1 cellular context compared by ENCODE assay signal in the genomic region with DNA sequence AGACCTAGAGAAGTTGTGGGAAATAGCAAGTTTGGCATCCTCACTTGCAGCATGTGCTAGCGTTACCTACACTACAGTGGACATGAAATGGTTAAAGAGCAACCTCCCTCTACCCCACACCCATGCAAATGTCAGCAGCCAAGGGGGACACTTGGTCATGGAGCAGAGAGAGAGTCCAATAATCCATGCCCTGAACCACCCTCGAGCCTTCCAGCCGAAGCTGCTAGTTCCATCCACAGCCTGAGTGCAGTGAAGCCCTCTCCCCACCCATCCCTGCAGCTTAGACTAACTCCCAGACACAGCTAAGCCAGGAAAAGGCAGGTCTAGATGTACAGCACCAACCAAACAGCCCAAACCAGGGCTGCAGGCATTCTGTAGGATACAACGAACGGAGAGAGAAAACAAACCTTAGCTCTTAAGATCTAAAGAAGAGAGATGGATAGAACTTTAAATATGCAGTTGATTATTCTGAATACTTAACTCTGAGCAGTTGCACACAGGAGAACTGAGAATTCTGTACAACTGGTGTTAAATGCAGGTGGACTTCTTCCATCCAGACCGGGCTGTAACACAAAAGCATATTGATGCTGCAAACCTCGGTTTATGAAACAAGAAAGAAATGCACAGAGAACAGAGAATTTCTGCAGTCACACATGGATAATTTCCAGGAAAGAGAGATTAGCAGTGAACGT.
TF ChIP-seq lines count a peak whose summit lies in the region.

No MANE protein-coding gene starts in this region.

TF ChIP-seq in HepG2, 621 proteins besides CTCF, POLR2A, EP300 and RAD21 (continued from another document):
- peak; percentile 56 for TF ChIP-seq TEAD3 (CRISPR knock-in tag; optimal IDR thresholded peaks at IDR 0.05; ENCODE audit: borderline replicate concordance)
- TF ChIP-seq ZSCAN22 (CRISPR knock-in tag; IDR thresholded peaks at IDR 0.05), result no peak
- TF ChIP-seq SALL1 (CRISPR knock-in tag; IDR thresholded peaks at IDR 0.05), result peak; percentile 52
- no peak for TF ChIP-seq HNRNPL (IDR thresholded peaks at IDR 0.05; ENCODE audit: low read depth, low read length)
- TF ChIP-seq ZNF232 (CRISPR knock-in tag; IDR thresholded peaks at IDR 0.05; ENCODE audit: borderline replicate concordance), result no peak
- TF ChIP-seq NFATC3 (CRISPR knock-in tag; IDR thresholded peaks at IDR 0.05), result 0 out of 2 replicates have a peak, but pooled peaks have one; percentile 30
- TF ChIP-seq TEAD2 (CRISPR knock-in tag; IDR thresholded peaks at IDR 0.05), result no peak
- TF ChIP-seq RBAK (CRISPR knock-in tag; IDR thresholded peaks at IDR 0.05), result peak; percentile 59; the same call in 1 of the 2 replicates
- TF ChIP-seq ZNF317 (CRISPR knock-in tag; IDR thresholded peaks at IDR 0.05), result no peak; the same call in 1 of the 2 replicates
- TF ChIP-seq, protein P1, sequence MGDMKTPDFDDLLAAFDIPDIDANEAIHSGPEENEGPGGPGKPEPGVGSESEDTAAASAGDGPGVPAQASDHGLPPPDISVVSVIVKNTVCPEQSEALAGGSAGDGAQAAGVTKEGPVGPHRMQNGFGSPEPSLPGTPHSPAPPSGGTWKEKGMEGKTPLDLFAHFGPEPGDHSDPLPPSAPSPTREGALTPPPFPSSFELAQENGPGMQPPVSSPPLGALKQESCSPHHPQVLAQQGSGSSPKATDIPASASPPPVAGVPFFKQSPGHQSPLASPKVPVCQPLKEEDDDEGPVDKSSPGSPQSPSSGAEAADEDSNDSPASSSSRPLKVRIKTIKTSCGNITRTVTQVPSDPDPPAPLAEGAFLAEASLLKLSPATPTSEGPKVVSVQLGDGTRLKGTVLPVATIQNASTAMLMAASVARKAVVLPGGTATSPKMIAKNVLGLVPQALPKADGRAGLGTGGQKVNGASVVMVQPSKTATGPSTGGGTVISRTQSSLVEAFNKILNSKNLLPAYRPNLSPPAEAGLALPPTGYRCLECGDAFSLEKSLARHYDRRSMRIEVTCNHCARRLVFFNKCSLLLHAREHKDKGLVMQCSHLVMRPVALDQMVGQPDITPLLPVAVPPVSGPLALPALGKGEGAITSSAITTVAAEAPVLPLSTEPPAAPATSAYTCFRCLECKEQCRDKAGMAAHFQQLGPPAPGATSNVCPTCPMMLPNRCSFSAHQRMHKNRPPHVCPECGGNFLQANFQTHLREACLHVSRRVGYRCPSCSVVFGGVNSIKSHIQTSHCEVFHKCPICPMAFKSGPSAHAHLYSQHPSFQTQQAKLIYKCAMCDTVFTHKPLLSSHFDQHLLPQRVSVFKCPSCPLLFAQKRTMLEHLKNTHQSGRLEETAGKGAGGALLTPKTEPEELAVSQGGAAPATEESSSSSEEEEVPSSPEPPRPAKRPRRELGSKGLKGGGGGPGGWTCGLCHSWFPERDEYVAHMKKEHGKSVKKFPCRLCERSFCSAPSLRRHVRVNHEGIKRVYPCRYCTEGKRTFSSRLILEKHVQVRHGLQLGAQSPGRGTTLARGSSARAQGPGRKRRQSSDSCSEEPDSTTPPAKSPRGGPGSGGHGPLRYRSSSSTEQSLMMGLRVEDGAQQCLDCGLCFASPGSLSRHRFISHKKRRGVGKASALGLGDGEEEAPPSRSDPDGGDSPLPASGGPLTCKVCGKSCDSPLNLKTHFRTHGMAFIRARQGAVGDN (CRISPR knock-in tag; IDR thresholded peaks at IDR 0.05), result peak; percentile 30; the same call in 1 of the 2 replicates
- 0 out of 2 replicates have a peak, but pooled peaks have one; percentile 33 for TF ChIP-seq ZNF598 (CRISPR knock-in tag; IDR thresholded peaks at IDR 0.05; ENCODE audit: borderline replicate concordance)
- no peak for TF ChIP-seq ZNF441 (CRISPR knock-in tag; IDR thresholded peaks at IDR 0.05; ENCODE audit: borderline replicate concordance)
- peak; percentile 23 for TF ChIP-seq XRCC5 (optimal IDR thresholded peaks at IDR 0.05; ENCODE audit: low read length)
- no peak for TF ChIP-seq THAP7 (CRISPR knock-in tag; IDR thresholded peaks at IDR 0.05)
- TF ChIP-seq ZMYM3 (CRISPR knock-in tag; IDR thresholded peaks at IDR 0.05), result 0 out of 2 replicates have a peak, but pooled peaks have one; percentile 43
- TF ChIP-seq, protein P2, sequence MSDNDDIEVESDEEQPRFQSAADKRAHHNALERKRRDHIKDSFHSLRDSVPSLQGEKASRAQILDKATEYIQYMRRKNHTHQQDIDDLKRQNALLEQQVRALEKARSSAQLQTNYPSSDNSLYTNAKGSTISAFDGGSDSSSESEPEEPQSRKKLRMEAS (IDR thresholded peaks at IDR 0.05), result 0 out of 2 replicates have a peak, but pooled peaks have one; percentile 42
- TF ChIP-seq ZC3H13 (CRISPR knock-in tag; IDR thresholded peaks at IDR 0.05), result no peak
- TF ChIP-seq EZH2 (conservative IDR thresholded peaks at IDR 0.05; ENCODE audit: low read depth, low read length), result no peak
- TF ChIP-seq ZNF552 (CRISPR knock-in tag; IDR thresholded peaks at IDR 0.05; ENCODE audit: borderline replicate concordance), result 0 out of 2 replicates have a peak, but pooled peaks have one; percentile 23
- TF ChIP-seq ZNF652 (CRISPR knock-in tag; IDR thresholded peaks at IDR 0.05; ENCODE audit: borderline replicate concordance, low read depth), result peak; percentile 94
- TF ChIP-seq ZNF292 (CRISPR knock-in tag; IDR thresholded peaks at IDR 0.05; ENCODE audit: borderline replicate concordance, low read depth), result peak; percentile 79; the same call in 1 of the 2 replicates
- TF ChIP-seq ZNF274 (CRISPR knock-in tag; IDR thresholded peaks at IDR 0.05), result 0 out of 2 replicates have a peak, but pooled peaks have one; percentile 40
- TF ChIP-seq ZNF547 (CRISPR knock-in tag; IDR thresholded peaks at IDR 0.05), result 0 out of 2 replicates have a peak, but pooled peaks have one; percentile 24
- TF ChIP-seq BORCS8-MEF2B (CRISPR knock-in tag; IDR thresholded peaks at IDR 0.05), result no peak
- TF ChIP-seq ZSCAN25 (CRISPR knock-in tag; IDR thresholded peaks at IDR 0.05), result peak; percentile 97
- no peak for TF ChIP-seq E2F1 (CRISPR knock-in tag; IDR thresholded peaks at IDR 0.05)
- no peak for TF ChIP-seq ZSCAN12 (CRISPR knock-in tag; IDR thresholded peaks at IDR 0.05)
- no peak for TF ChIP-seq ZNF12 (CRISPR knock-in tag; IDR thresholded peaks at IDR 0.05)
- TF ChIP-seq SMYD3 (CRISPR knock-in tag; IDR thresholded peaks at IDR 0.05), result no peak
